In genomic region chr17:48546924-48547838, GRCh38 we compare ENCODE assay signal across 10 cellular contexts. TPM values are rescaled to one million over a fixed set of nuclear protein-coding genes. Genes with fewer than 3 reads are reported as not detected.
DNase-seq lines count a peak whose midpoint lies in the region; ATAC-seq, FAIRE-seq and TF ChIP-seq lines count a peak whose summit lies in the region.
"Had no signal": no experiment of that assay in that cellular context is flagged by ENCODE, and none has a peak within 500 bp of the region (broad histone marks: within the 10 kb centered on the region; RNA-seq: fewer than 3 reads in every experiment).

No MANE protein-coding gene starts in this region.

- no peak overlapping the region for H2AFZ ChIP-seq in parathyroid adenoma
- H2AFZ ChIP-seq in PC-3 (ENCODE audit: low read length): no peak overlapping the region

- H3K4me3 ChIP-seq in parathyroid adenoma (ENCODE audit: low read depth, low read length): peak overlapping the region; percentile 39
- no peak overlapping the region for H3K4me3 ChIP-seq in PC-3 (ENCODE audit: low read length)

- H3F3A ChIP-seq in PC-3 (ENCODE audit: low read length, unreplicated experiment): no peaks in the 10 kb centered on the region

- FAIRE-seq in endometrium (lab: Jason Lieb, UNC): peak; percentile 76

- no peaks in the 10 kb centered on the region for H3K9me3 ChIP-seq in parathyroid adenoma (ENCODE audit: control insufficient read depth, low read length)
- H3K9me3 ChIP-seq in PC-3 (ENCODE audit: low read length): no peaks in the 10 kb centered on the region

- H3K9ac ChIP-seq in parathyroid adenoma (no peak overlapping the region), PC-3 (ENCODE audit: low read length) (no peak overlapping the region)

- BruUV-seq in PC-3 (replicated peaks; lab: Mats Ljungman, UMichigan): no TSS peak

- H3K79me2 ChIP-seq in parathyroid adenoma (no peaks in the 10 kb centered on the region), PC-3 (ENCODE audit: low read length) (no peaks in the 10 kb centered on the region)

- H3K4me2 ChIP-seq in parathyroid adenoma (ENCODE audit: low read length) (peak overlapping the region; percentile 62), PC-3 (ENCODE audit: low read length) (no peak overlapping the region)

- peak; percentile 52 for DNase-seq in GM03348 (ENCODE audit: low spot score)
- peak; percentile 63 for DNase-seq in NCI-H345 (lab: John Stamatoyannopoulos, UW)
- no peak for DNase-seq in cerebellum (ENCODE audit: low spot score)
- no peak for DNase-seq in substantia nigra (lab: John Stamatoyannopoulos, UW)
- no peak for DNase-seq in SKM-1 treated with dmso at 0.1 percent for 144 hours (lab: John Stamatoyannopoulos, UW; ENCODE audit: unreplicated experiment)
- no peak for DNase-seq in PC-3

- no peaks in the 10 kb centered on the region for H4K20me1 ChIP-seq in PC-3 (ENCODE audit: low read length)

- POLR2A ChIA-PET in PC-3 (lab: Charles Lee; ENCODE audit: unreplicated experiment): no interaction called here

- H3K36me3 ChIP-seq in parathyroid adenoma (ENCODE audit: control insufficient read depth, insufficient read depth, low read length): no peaks in the 10 kb centered on the region
- no peaks in the 10 kb centered on the region for H3K36me3 ChIP-seq in PC-3 (ENCODE audit: low read depth, low read length)

- H3K27ac ChIP-seq in parathyroid adenoma: no peak overlapping the region
- no peak overlapping the region for H3K27ac ChIP-seq in substantia nigra (ENCODE audit: low read depth, low read length, poor library complexity, severe bottlenecking)
- H3K27ac ChIP-seq in PC-3 (ENCODE audit: low read length): no peak overlapping the region

- TF ChIP-seq CTCF in parathyroid adenoma (IDR thresholded peaks at IDR 0.05) (no peak), PC-3 (conservative IDR thresholded peaks at IDR 0.05; ENCODE audit: low read depth, low read length) (no peak)

- H3K27me3 ChIP-seq in parathyroid adenoma (ENCODE audit: control insufficient read depth, insufficient read depth, low read length) (no peaks in the 10 kb centered on the region), PC-3 (ENCODE audit: low read length) (no peaks in the 10 kb centered on the region)

- ATAC-seq in PC-3: no peak

- intact Hi-C loops in PC-3 (cut with micrococcal nuclease): no loop called here

- H3K4me1 ChIP-seq in parathyroid adenoma (no peaks in the 10 kb centered on the region), PC-3 (ENCODE audit: insufficient read depth, low read length) (no peaks in the 10 kb centered on the region)

- CTCF ChIA-PET in PC-3 (lab: Charles Lee): interaction anchor here (0.5 kb wide), 1 partner anchor 447 kb away, joined by 4 read pairs; no protein-coding TSS in a partner anchor

- no peaks in the 10 kb centered on the region for H3K9me2 ChIP-seq in PC-3 (replicated peaks; ENCODE audit: low read length)

RNA-seq across cellular contexts. Expression of gene HOXB2, which starts 2.3 kb away (rescaled TPM):
- total RNA-seq in cerebellum (not detected), PC-3 (2014; rRNA removed) (1.1 TPM in 1 of 2 replicates, not detected in the other)

RNA-seq across cellular contexts. Expression of gene HOXB1, which starts 16.4 kb away (rescaled TPM):
- total RNA-seq in cerebellum (not detected), PC-3 (2014; rRNA removed) (not detected in 2 replicates)
- total RNA-seq: pulmonary artery endothelial cell; T-helper 1 cell treated with Interleukin-12 subunit alpha and Interleukin-12 subunit beta and Interleukin-4 antibody, amounts not matched to agents 30 ng/mL and 1 ng/mL, for 36 hours had no signal

RNA-seq across cellular contexts. Expression of gene HOXB4, which starts 31.0 kb away (rescaled TPM):
- total RNA-seq in cerebellum (0.09 TPM), PC-3 (2014; rRNA removed) (0.22 and 0.58 TPM in 2 replicates)

RNA-seq across cellular contexts. Expression of gene HOXB3, which starts 42.9 kb away (rescaled TPM):
- total RNA-seq in cerebellum (not detected), PC-3 (2014; rRNA removed) (6.0 and 8.8 TPM in 2 replicates)

RNA-seq across cellular contexts. Expression of gene HOXB5, which starts 46.4 kb away (rescaled TPM):
- total RNA-seq in cerebellum: not detected
- total RNA-seq in PC-3 (2014; rRNA removed): 0.40 and 0.95 TPM in 2 replicates

Comparison
In these comparisons a context has a peak if more than half of its experiments do, and no peak if none do; other contexts are left out.
1. DNase-seq: peak in GM03348 (single experiment) and NCI-H345 (single experiment); none in cerebellum (single experiment), substantia nigra (0 of 49), SKM-1 treated with dmso at 0.1 percent for 144 hours (single experiment) and PC-3 (single experiment).